Comparison of ENCODE assay signal across 8 cellular contexts in the genomic region with DNA sequence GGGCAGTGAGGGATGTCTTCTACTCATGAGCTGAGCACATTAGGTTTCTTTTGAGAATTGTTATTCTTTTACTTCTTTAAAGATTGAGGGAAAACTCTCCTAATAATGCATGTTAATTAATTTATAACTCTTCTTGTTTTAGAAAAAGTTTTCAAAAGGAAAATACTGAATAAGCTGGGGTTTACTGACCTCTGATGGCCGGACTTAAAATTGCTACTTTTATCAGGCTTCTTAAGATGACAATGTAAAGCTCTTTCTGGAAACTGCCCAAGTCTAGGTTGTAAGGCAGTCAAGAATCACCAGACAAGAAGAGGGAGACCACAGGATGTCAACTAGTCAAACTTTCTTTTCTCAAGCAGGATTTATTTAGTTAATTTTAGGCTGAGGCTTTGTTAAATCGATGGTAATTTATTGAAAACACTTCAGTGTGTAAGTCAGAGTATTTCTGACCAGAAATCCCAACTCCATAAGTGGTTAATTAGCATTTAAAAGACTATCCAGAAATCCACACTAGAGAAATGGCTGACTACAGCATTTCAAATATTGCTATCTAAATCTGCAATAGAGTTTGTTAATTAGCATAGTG.
DNase-seq lines count a peak whose midpoint lies in the region; ATAC-seq and TF ChIP-seq lines count a peak whose summit lies in the region.

No MANE protein-coding gene starts in this region.

- no peak for ATAC-seq in GM18861 (IDR thresholded peaks at IDR 0.05; ENCODE audit: unreplicated experiment)

- H3K4me3 Mint-ChIP-seq in MCF 10A (ENCODE audit: unreplicated experiment) (no peak overlapping the region), mesothelial cell of epicardium (no peak overlapping the region)

- H3K9me3 Mint-ChIP-seq in MCF 10A (ENCODE audit: unreplicated experiment) (no peaks in the 10 kb centered on the region), mesothelial cell of epicardium (no peaks in the 10 kb centered on the region)

- BruUV-seq in MCF 10A (replicated peaks; lab: Mats Ljungman, UMichigan) = no TSS peak

- POLR2A ChIA-PET in MCF 10A (lab: Yijun Ruan, JAX) = interaction anchor here (0.5 to 1.2 kb wide), 6 partner anchors 91 to 472 kb away, joined by 3 to 5 read pairs (median 3); a partner anchor contains a TSS

- no peak overlapping the region for H3K27ac Mint-ChIP-seq in MCF 10A (ENCODE audit: low read depth, unreplicated experiment)
- no peak overlapping the region for H3K27ac Mint-ChIP-seq in mesothelial cell of epicardium

- H3K36me3 Mint-ChIP-seq in MCF 10A (ENCODE audit: insufficient read depth, unreplicated experiment) = no peaks in the 10 kb centered on the region
- H3K36me3 Mint-ChIP-seq in mesothelial cell of epicardium = no peaks in the 10 kb centered on the region

- TF ChIP-seq CTCF in MCF 10A (IDR thresholded peaks at IDR 0.05; ENCODE audit: unreplicated experiment) = peak; percentile 55
- TF ChIP-seq CTCF in mesothelial cell of epicardium (IDR thresholded peaks at IDR 0.05; ENCODE audit: unreplicated experiment) = peak; percentile 65

- no peaks in the 10 kb centered on the region for H3K27me3 Mint-ChIP-seq in MCF 10A (ENCODE audit: insufficient read depth, unreplicated experiment)
- no peaks in the 10 kb centered on the region for H3K27me3 Mint-ChIP-seq in mesothelial cell of epicardium (ENCODE audit: low read depth)

- DNase-seq in COLO829 (ENCODE audit: low spot score) = peak; percentile 28
- DNase-seq in H4 (ENCODE audit: low spot score) = peak; percentile 55
- DNase-seq in NCI-H446 treated with DMSO at 0.1 percent for 48 hours (lab: John Stamatoyannopoulos, UW) = peak; percentile 40
- DNase-seq in MCF 10A (ENCODE audit: unreplicated experiment) = peak; percentile 72
- DNase-seq in mesothelial cell of epicardium (ENCODE audit: low spot score in 2 of 2, unreplicated experiment in 2 of 2) = no peak
- DNase-seq in NK-92 treated with Interleukin-12 subunit alpha and Interleukin-12 subunit beta, amount 100 ng/mL, for 24 hours (lab: John Stamatoyannopoulos, UW) = no peak
- no peak for DNase-seq in HuH-7 (ENCODE audit: low spot score)

- intact Hi-C loops in MCF 10A (cut with micrococcal nuclease) = loop anchor here (1.0 to 10.0 kb wide), 6 partner anchors 134 to 630 kb away; a partner anchor contains a TSS

- CTCF ChIA-PET in MCF 10A (lab: Yijun Ruan, JAX) = interaction anchor here (0.6 to 5.4 kb wide), 42 partner anchors 12 to 1091 kb away, joined by 3 to 68 read pairs (median 4); a partner anchor contains a TSS

- H3K4me1 Mint-ChIP-seq in MCF 10A (ENCODE audit: insufficient read depth, unreplicated experiment) (no peaks in the 10 kb centered on the region), mesothelial cell of epicardium (peaks cover 3% of the 10 kb centered on the region)

Comparison
In these comparisons a context has a peak if more than half of its experiments do, and no peak if none do; other contexts are left out.
1. DNase-seq: peak in COLO829 (single experiment), H4 (single experiment), NCI-H446 treated with DMSO at 0.1 percent for 48 hours (single experiment) and MCF 10A (single experiment); none in mesothelial cell of epicardium (0 of 2), NK-92 treated with Interleukin-12 subunit alpha and Interleukin-12 subunit beta, amount 100 ng/mL, for 24 hours (single experiment) and HuH-7 (single experiment).